ENCODE assay signal across 14 cellular contexts in genomic region chr20:384723-385122, GRCh38.
"Had no signal": no experiment of that assay in that cellular context is flagged by ENCODE, and none has a peak within 500 bp of the region (broad histone marks: within the 10 kb centered on the region; RNA-seq: fewer than 3 reads in every experiment).

No MANE protein-coding gene starts in this region.

- H3K9me3 ChIP-seq: adrenal gland, esophagus squamous epithelium, thyroid gland had no signal

- H3K4me3 ChIP-seq: adrenal gland, esophagus squamous epithelium, thyroid gland had no signal

- H3K27ac ChIP-seq: adrenal gland had no signal

- H3K27me3 Mint-ChIP-seq: activated CD8-positive, alpha-beta memory T cell treated with anti-CD3 and anti-CD28 coated beads, Interleukin-2, amount 10 ng/mL, durations not matched to agents 7 days and 5 days; activated naive CD4-positive, alpha-beta T cell treated with anti-CD3 and anti-CD28 coated beads, Interleukin-2, amount 50 U/mL, for 24 hours; activated T-cell treated with anti-CD3 and anti-CD28 coated beads, Interleukin-2, amount 50 U/mL, for 24 hours; stimulated activated memory B cell treated with anti-CD40 and anti-IgM and Interleukin-4, amounts not matched to agents 10 μg/mL and 1 μg/mL and 100 μg/mL, for 72 hours had no signal

- H3K4me3 Mint-ChIP-seq: activated CD8-positive, alpha-beta memory T cell treated with anti-CD3 and anti-CD28 coated beads, Interleukin-2, amount 10 ng/mL, durations not matched to agents 7 days and 5 days; activated naive CD4-positive, alpha-beta T cell treated with anti-CD3 and anti-CD28 coated beads, Interleukin-2, amount 50 U/mL, for 24 hours; activated T-cell treated with anti-CD3 and anti-CD28 coated beads, Interleukin-2, amount 50 U/mL, for 24 hours; stimulated activated memory B cell treated with anti-CD40 and anti-IgM and Interleukin-4, amounts not matched to agents 10 μg/mL and 1 μg/mL and 100 μg/mL, for 72 hours had no signal

- DNase-seq: activated CD4-positive, alpha-beta T cell treated with anti-CD3 and anti-CD28 coated beads, Interleukin-2, amount 50 U/mL, for 4 hours; activated CD8-positive, alpha-beta memory T cell treated with anti-CD3 and anti-CD28 coated beads, Interleukin-2, amount 10 ng/mL, durations not matched to agents 7 days and 5 days; activated effector memory CD4-positive, alpha-beta T cell treated with anti-CD3 and anti-CD28 coated beads, Interleukin-2, amount 50 U/mL, for 16 hours; activated T-cell treated with anti-CD3 and anti-CD28 coated beads, Interleukin-2, amount 50 U/mL, for 24 hours; adrenal gland; esophagus squamous epithelium; hippocampal formation; retina; stimulated activated CD4-positive, alpha-beta T cell treated with anti-CD3 and anti-CD28 coated beads, Interleukin-2, amount 100 ng/mL, for 48 hours; SW 1271; thyroid gland had no signal

- H3K9me3 Mint-ChIP-seq: activated naive CD4-positive, alpha-beta T cell treated with anti-CD3 and anti-CD28 coated beads, Interleukin-2, amount 50 U/mL, for 24 hours; activated T-cell treated with anti-CD3 and anti-CD28 coated beads, Interleukin-2, amount 50 U/mL, for 24 hours; stimulated activated memory B cell treated with anti-CD40 and anti-IgM and Interleukin-4, amounts not matched to agents 10 μg/mL and 1 μg/mL and 100 μg/mL, for 72 hours had no signal

- ATAC-seq: activated CD4-positive, CD25-positive, alpha-beta regulatory T cell treated with anti-CD3 and anti-CD28 coated beads, Interleukin-2, amount 50 U/mL, for 24 hours; activated CD8-positive, alpha-beta memory T cell treated with anti-CD3 and anti-CD28 coated beads, Interleukin-2, amount 10 ng/mL, durations not matched to agents 7 days and 5 days; stimulated activated memory B cell treated with anti-CD40 and anti-IgM and Interleukin-4, amounts not matched to agents 10 μg/mL and 1 μg/mL and 100 μg/mL, for 72 hours had no signal

- H3K27me3 ChIP-seq: adrenal gland, esophagus squamous epithelium, thyroid gland had no signal

- H3K27ac Mint-ChIP-seq: activated CD8-positive, alpha-beta memory T cell treated with anti-CD3 and anti-CD28 coated beads, Interleukin-2, amount 10 ng/mL, durations not matched to agents 7 days and 5 days; activated naive CD4-positive, alpha-beta T cell treated with anti-CD3 and anti-CD28 coated beads, Interleukin-2, amount 50 U/mL, for 24 hours; stimulated activated memory B cell treated with anti-CD40 and anti-IgM and Interleukin-4, amounts not matched to agents 10 μg/mL and 1 μg/mL and 100 μg/mL, for 72 hours had no signal
